ENCODE assay signal across 1 cellular context in genomic region chr14:91780452-91780851, GRCh38.
TF ChIP-seq lines count a peak whose summit lies in the region.

No MANE protein-coding gene starts in this region.

TF ChIP-seq in HepG2, 621 proteins besides CTCF, POLR2A, EP300 and RAD21 (continued from another document):
- TF ChIP-seq HNF4G (IDR thresholded peaks at IDR 0.05; ENCODE audit: borderline replicate concordance, low read depth, low read length) (peak; percentile 33; the same call in 1 of the 2 replicates), HNF4G (CRISPR knock-in tag; IDR thresholded peaks at IDR 0.05; ENCODE audit: borderline replicate concordance, low read depth) (no peak), GATAD2A (CRISPR knock-in tag; IDR thresholded peaks at IDR 0.05) (0 out of 2 replicates have a peak, but pooled peaks have one; percentile 17), ZNF264 (CRISPR knock-in tag; IDR thresholded peaks at IDR 0.05) (no peak), ZC3H13 (CRISPR knock-in tag; IDR thresholded peaks at IDR 0.05) (no peak), HOXA9 (CRISPR knock-in tag; IDR thresholded peaks at IDR 0.05; ENCODE audit: borderline replicate concordance) (no peak), ZNF12 (CRISPR knock-in tag; IDR thresholded peaks at IDR 0.05) (no peak), ZNF263 (CRISPR knock-in tag; IDR thresholded peaks at IDR 0.05) (no peak), SMARCE1 (IDR thresholded peaks at IDR 0.05; ENCODE audit: borderline replicate concordance) (no peak), HNRNPL (IDR thresholded peaks at IDR 0.05; ENCODE audit: low read depth, low read length) (no peak), KAT8 (CRISPR knock-in tag; IDR thresholded peaks at IDR 0.05) (no peak), ZNF598 (CRISPR knock-in tag; IDR thresholded peaks at IDR 0.05; ENCODE audit: borderline replicate concordance) (no peak)
- TF ChIP-seq, protein P1, sequence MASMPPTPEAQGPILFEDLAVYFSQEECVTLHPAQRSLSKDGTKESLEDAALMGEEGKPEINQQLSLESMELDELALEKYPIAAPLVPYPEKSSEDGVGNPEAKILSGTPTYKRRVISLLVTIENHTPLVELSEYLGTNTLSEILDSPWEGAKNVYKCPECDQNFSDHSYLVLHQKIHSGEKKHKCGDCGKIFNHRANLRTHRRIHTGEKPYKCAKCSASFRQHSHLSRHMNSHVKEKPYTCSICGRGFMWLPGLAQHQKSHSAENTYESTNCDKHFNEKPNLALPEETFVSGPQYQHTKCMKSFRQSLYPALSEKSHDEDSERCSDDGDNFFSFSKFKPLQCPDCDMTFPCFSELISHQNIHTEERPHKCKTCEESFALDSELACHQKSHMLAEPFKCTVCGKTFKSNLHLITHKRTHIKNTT (CRISPR knock-in tag; IDR thresholded peaks at IDR 0.05) = no peak
- TF ChIP-seq, protein P2, sequence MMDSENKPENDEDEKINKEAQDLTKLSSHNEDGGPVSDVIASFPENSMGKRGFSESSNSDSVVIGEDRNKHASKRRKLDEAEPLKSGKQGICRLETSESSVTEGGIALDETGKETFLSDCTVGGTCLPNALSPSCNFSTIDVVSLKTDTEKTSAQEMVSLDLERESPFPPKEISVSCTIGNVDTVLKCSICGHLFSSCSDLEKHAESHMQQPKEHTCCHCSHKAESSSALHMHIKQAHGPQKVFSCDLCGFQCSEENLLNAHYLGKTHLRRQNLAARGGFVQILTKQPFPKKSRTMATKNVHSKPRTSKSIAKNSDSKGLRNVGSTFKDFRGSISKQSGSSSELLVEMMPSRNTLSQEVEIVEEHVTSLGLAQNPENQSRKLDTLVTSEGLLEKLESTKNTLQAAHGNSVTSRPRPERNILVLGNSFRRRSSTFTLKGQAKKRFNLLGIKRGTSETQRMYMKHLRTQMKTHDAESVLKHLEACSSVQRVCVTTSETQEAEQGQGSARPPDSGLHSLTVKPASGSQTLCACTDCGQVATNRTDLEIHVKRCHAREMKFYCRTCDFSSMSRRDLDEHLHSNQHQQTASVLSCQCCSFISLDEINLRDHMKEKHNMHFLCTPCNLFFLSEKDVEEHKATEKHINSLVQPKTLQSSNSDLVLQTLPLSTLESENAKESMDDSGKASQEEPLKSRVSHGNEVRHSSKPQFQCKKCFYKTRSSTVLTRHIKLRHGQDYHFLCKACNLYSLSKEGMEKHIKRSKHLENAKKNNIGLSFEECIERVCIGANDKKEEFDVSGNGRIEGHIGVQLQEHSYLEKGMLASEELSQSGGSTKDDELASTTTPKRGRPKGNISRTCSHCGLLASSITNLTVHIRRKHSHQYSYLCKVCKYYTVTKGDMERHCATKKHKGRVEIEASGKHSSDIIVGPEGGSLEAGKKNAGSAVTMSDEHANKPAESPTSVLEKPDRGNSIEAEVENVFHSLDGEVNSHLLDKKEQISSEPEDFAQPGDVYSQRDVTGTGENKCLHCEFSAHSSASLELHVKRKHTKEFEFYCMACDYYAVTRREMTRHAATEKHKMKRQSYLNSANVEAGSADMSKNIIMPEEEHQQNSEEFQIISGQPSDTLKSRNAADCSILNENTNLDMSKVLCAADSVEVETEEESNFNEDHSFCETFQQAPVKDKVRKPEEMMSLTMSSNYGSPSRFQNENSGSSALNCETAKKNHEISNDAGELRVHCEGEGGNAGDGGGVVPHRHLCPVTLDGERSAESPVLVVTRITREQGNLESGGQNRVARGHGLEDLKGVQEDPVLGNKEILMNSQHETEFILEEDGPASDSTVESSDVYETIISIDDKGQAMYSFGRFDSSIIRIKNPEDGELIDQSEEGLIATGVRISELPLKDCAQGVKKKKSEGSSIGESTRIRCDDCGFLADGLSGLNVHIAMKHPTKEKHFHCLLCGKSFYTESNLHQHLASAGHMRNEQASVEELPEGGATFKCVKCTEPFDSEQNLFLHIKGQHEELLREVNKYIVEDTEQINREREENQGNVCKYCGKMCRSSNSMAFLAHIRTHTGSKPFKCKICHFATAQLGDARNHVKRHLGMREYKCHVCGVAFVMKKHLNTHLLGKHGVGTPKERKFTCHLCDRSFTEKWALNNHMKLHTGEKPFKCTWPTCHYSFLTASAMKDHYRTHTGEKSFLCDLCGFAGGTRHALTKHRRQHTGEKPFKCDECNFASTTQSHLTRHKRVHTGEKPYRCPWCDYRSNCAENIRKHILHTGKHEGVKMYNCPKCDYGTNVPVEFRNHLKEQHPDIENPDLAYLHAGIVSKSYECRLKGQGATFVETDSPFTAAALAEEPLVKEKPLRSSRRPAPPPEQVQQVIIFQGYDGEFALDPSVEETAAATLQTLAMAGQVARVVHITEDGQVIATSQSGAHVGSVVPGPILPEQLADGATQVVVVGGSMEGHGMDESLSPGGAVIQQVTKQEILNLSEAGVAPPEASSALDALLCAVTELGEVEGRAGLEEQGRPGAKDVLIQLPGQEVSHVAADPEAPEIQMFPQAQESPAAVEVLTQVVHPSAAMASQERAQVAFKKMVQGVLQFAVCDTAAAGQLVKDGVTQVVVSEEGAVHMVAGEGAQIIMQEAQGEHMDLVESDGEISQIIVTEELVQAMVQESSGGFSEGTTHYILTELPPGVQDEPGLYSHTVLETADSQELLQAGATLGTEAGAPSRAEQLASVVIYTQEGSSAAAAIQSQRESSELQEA (CRISPR knock-in tag; IDR thresholded peaks at IDR 0.05; ENCODE audit: not compliant biosample characterization) = no peak
- TF ChIP-seq, protein P3, sequence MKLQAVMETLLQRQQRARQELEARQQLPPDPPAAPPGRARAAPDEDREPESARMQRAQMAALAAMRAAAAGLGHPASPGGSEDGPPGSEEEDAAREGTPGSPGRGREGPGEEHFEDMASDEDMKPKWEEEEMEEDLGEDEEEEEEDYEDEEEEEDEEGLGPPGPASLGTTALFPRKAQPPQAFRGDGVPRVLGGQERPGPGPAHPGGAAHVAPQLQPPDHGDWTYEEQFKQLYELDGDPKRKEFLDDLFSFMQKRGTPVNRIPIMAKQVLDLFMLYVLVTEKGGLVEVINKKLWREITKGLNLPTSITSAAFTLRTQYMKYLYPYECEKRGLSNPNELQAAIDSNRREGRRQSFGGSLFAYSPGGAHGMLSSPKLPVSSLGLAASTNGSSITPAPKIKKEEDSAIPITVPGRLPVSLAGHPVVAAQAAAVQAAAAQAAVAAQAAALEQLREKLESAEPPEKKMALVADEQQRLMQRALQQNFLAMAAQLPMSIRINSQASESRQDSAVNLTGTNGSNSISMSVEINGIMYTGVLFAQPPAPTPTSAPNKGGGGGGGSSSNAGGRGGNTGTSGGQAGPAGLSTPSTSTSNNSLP (IDR thresholded peaks at IDR 0.05; ENCODE audit: low read depth, low read length) = 0 out of 2 replicates have a peak, but pooled peaks have one; percentile 17
